In genomic region chr20:49167811-49168507, GRCh38 we compare ENCODE assay signal across 9 cellular contexts. TPM values are rescaled to one million over a fixed set of nuclear protein-coding genes. Genes with fewer than 3 reads are reported as not detected.
DNase-seq lines count a peak whose midpoint lies in the region; ATAC-seq, FAIRE-seq and TF ChIP-seq lines count a peak whose summit lies in the region.
"Had no signal": no experiment of that assay in that cellular context is flagged by ENCODE, and none has a peak within 500 bp of the region (broad histone marks: within the 10 kb centered on the region; RNA-seq: fewer than 3 reads in every experiment).

No MANE protein-coding gene starts in this region.

- H3K9me3 ChIP-seq in spleen, result no peaks in the 10 kb centered on the region

- no peaks in the 10 kb centered on the region for H3K27me3 Mint-ChIP-seq in activated T-cell treated with anti-CD3 and anti-CD28 coated beads, Interleukin-2, amount 50 U/mL, for 72 hours (ENCODE audit: low read depth)

- H3K4me3 Mint-ChIP-seq in activated T-cell treated with anti-CD3 and anti-CD28 coated beads, Interleukin-2, amount 50 U/mL, for 72 hours, result peak overlapping the region; percentile 30 to 78

- WGBS in spleen, 5 donors, result 60 to 79% (median 75%) methylated on average over 5 of the region's 5 CpGs

- in situ Hi-C loops in KBM-7 (cut with MboI; ENCODE audit: low pct_unique_long_range_greater_than_20kb, low sequenced_read_pairs), result loop anchor here (10.0 kb wide), 1 partner anchor 63 kb away; no protein-coding TSS in a partner anchor

- H3K4me1 ChIP-seq in spleen, result peaks cover 14 to 71% (median 43%) of the 10 kb centered on the region in 6 donors

- no peak for TF ChIP-seq POLR2A in spleen (IDR thresholded peaks at IDR 0.05)

- peak overlapping the region in 6 of 8 donors; percentile 9 to 58 (median 30) for H3K27ac ChIP-seq in spleen

- no peak for TF ChIP-seq CTCF in spleen (IDR thresholded peaks at IDR 0.05 in 8 of 11, conservative IDR thresholded peaks at IDR 0.05 in 3 of 11)

- H3K4me3 ChIP-seq in spleen, result no peak overlapping the region

- peak overlapping the region; percentile 88 for H3K27ac Mint-ChIP-seq in activated T-cell treated with anti-CD3 and anti-CD28 coated beads, Interleukin-2, amount 50 U/mL, for 72 hours

- intact Hi-C loops in left ventricle myocardium superior (cut with micrococcal nuclease), result no loop called here
- intact Hi-C loops in spleen (cut with DNase I; ENCODE audit: low total_unique reads), result no loop called here

- H3K9me3 Mint-ChIP-seq in activated T-cell treated with anti-CD3 and anti-CD28 coated beads, Interleukin-2, amount 50 U/mL, for 72 hours, result no peaks in the 10 kb centered on the region

- H3K36me3 ChIP-seq in spleen, result peaks cover 0 to 58% (median 15%) of the 10 kb centered on the region in 6 donors

- ATAC-seq in activated T-cell treated with anti-CD3 and anti-CD28 coated beads, Interleukin-2, amount 50 U/mL, for 72 hours (replicated peaks in 1 of 2), result no peak
- ATAC-seq in left ventricle myocardium superior, result peak; percentile 72
- no peak for ATAC-seq in HG03571 (IDR thresholded peaks at IDR 0.05; ENCODE audit: unreplicated experiment)

- H3K4me1 Mint-ChIP-seq in activated T-cell treated with anti-CD3 and anti-CD28 coated beads, Interleukin-2, amount 50 U/mL, for 72 hours (ENCODE audit: low read depth), result peaks cover 74% of the 10 kb centered on the region

- peak; percentile 33 for DNase-seq in GM04503 (ENCODE audit: low read depth)
- DNase-seq in activated T-cell treated with anti-CD3 and anti-CD28 coated beads, Interleukin-2, amount 50 U/mL, for 72 hours, result no peak
- DNase-seq in left ventricle myocardium superior, result no peak
- no peak for DNase-seq in spleen
- no peak for DNase-seq in KBM-7
- DNase-seq in GM19239 (ENCODE audit: insufficient read length, low spot score), result no peak
- no peak for DNase-seq in NOMO-1 (lab: John Stamatoyannopoulos, UW; ENCODE audit: unreplicated experiment in 2 of 2)
- DNase-seq: NCI-H1694 treated with DMSO at 0.1 percent for 48 hours had no signal

- FAIRE-seq in GM19239 (lab: Jason Lieb, UNC), result no peak

- H3K36me3 Mint-ChIP-seq in activated T-cell treated with anti-CD3 and anti-CD28 coated beads, Interleukin-2, amount 50 U/mL, for 72 hours (ENCODE audit: insufficient read depth in 2 of 2), result peaks cover 0 to 7% of the 10 kb centered on the region in 2 donors

- no peaks in the 10 kb centered on the region for H3K27me3 ChIP-seq in spleen (replicated peaks in 1 of 7)

RNA-seq across cellular contexts. Expression of gene STAU1, which starts 20.2 kb away (rescaled TPM):
- 10 to 100 TPM; 80.5 to 83.3 TPM for total RNA-seq in activated T-cell treated with anti-CD3 and anti-CD28 coated beads, Interleukin-2, amount 50 U/mL, for 72 hours
- total RNA-seq in left ventricle myocardium superior (60.4 TPM), spleen (10 to 100 TPM; 55.8 to 76.9 (median 62.2) TPM)
- polyA plus RNA-seq in spleen, result 10 to 100 TPM; 18.5 to 26.7 (median 20.1) TPM

RNA-seq across cellular contexts. Expression of gene DDX27, which starts 51.3 kb away (rescaled TPM):
- 10 to 100 TPM; 49.6 to 49.8 TPM for total RNA-seq in activated T-cell treated with anti-CD3 and anti-CD28 coated beads, Interleukin-2, amount 50 U/mL, for 72 hours
- total RNA-seq in left ventricle myocardium superior (13.4 TPM), spleen (10 to 100 TPM; 32.3 to 39.0 (median 36.8) TPM)
- polyA plus RNA-seq in spleen, result 10 to 100 TPM; 30.2 to 38.7 (median 33.3) TPM
